In genomic region chr7:22655781-22656180, GRCh38 we compare ENCODE assay signal across 23 cellular contexts.
A peak's percentile ranks its signal among the peaks of the same experiment; 100 is the strongest.
DNase-seq lines count a peak whose midpoint lies in the region; ATAC-seq, FAIRE-seq and TF ChIP-seq lines count a peak whose summit lies in the region.
"Had no signal": no experiment of that assay in that cellular context is flagged by ENCODE, and none has a peak within 500 bp of the region (broad histone marks: within the 10 kb centered on the region; RNA-seq: fewer than 3 reads in every experiment).

No MANE protein-coding gene starts in this region.

- no peak for TF ChIP-seq EP300 in K562 (IDR thresholded peaks at IDR 0.05; ENCODE audit: low read length)

- dilution Hi-C loops in IMR-90 (cut with HindIII; ENCODE audit: low sequenced_read_pairs, unreplicated experiment): no loop called here

- BruUV-seq in IMR-90 (replicated peaks; lab: Mats Ljungman, UMichigan) (no TSS peak), K562 (replicated peaks; lab: Mats Ljungman, UMichigan) (no TSS peak)

- H3K9me3 ChIP-seq in IMR-90 (ENCODE audit: control insufficient read depth, insufficient read depth, low read length) (no peaks in the 10 kb centered on the region), K562 (replicated peaks; ENCODE audit: control insufficient read depth, insufficient read depth, low read depth, low read length) (no peaks in the 10 kb centered on the region; the same call in 1 of the 2 replicates), testis (no peaks in the 10 kb centered on the region)
- H3K9me3 ChIP-seq: A549, BE2C had no signal

- H3K4me2 ChIP-seq in IMR-90 (ENCODE audit: low read depth, low read length) (no peak overlapping the region), K562 (ENCODE audit: insufficient read depth, low read length) (no peak overlapping the region)
- H3K4me2 ChIP-seq: A549, BLaER1 had no signal

- no peak overlapping the region for H2BK20ac ChIP-seq in IMR-90 (ENCODE audit: low read depth, low read length)

- H2AFZ ChIP-seq in IMR-90 (replicated peaks; ENCODE audit: low read length, poor library complexity): no peak overlapping the region
- H2AFZ ChIP-seq in K562 (ENCODE audit: low read depth, low read length): no peak overlapping the region

- H3K14ac ChIP-seq in IMR-90 (replicated peaks; ENCODE audit: low read depth, low read length): no peak overlapping the region

- no peak overlapping the region for H2BK15ac ChIP-seq in IMR-90 (ENCODE audit: low read depth, low read length)

- H3K79me2 ChIP-seq in K562 (ENCODE audit: control insufficient read depth, insufficient read depth, low read length): peaks cover 12% of the 10 kb centered on the region; the same call in 2 of the 3 replicates

- H3K4ac ChIP-seq in IMR-90 (ENCODE audit: low read depth, low read length): 0 out of 2 replicates have a peak overlapping the region, but pooled peaks have one; percentile 30

- H3K9ac ChIP-seq in IMR-90 (ENCODE audit: low read depth, low read length) (no peak overlapping the region), K562 (ENCODE audit: insufficient read depth in 1 of 2, low read depth in 2 of 2, low read length in 2 of 2) (no peak overlapping the region)
- H3K9ac ChIP-seq: BLaER1 had no signal

- no peaks in the 10 kb centered on the region for H4K20me1 ChIP-seq in IMR-90 (ENCODE audit: insufficient read depth, low read length)
- H4K20me1 ChIP-seq in K562 (replicated peaks; ENCODE audit: control insufficient read depth, insufficient read depth, low read length): no peaks in the 10 kb centered on the region
- H4K20me1 ChIP-seq: BLaER1 had no signal

- H2BK5ac ChIP-seq in IMR-90 (ENCODE audit: low read depth, low read length, poor library complexity, severe bottlenecking): no peak overlapping the region

- FAIRE-seq in K562 (lab: Jason Lieb, UNC): no peak
- FAIRE-seq: A549, GM12878, GM12892, GM18507 had no signal

- TF ChIP-seq CTCF in IMR-90 (conservative IDR thresholded peaks at IDR 0.05; ENCODE audit: low read depth, low read length) (no peak), K562 (IDR thresholded peaks at IDR 0.05 in 2 of 3, conservative IDR thresholded peaks at IDR 0.05 in 1 of 3; ENCODE audit: insufficient read depth in 2 of 3, low read depth in 1 of 3, low read length in 3 of 3) (no peak), testis (IDR thresholded peaks at IDR 0.05) (no peak)

- no peak overlapping the region for H3K23ac ChIP-seq in IMR-90 (ENCODE audit: low read depth, low read length)

- no peak overlapping the region for H2AK9ac ChIP-seq in IMR-90 (replicated peaks; ENCODE audit: low read depth, low read length, poor library complexity)

- no peak overlapping the region; the same call in 1 of the 2 replicates for H2BK120ac ChIP-seq in IMR-90 (ENCODE audit: low read depth, low read length)

- TF ChIP-seq POLR2A in IMR-90 (IDR thresholded peaks at IDR 0.05; ENCODE audit: low read depth, low read length): no peak
- TF ChIP-seq POLR2A in K562 (conservative IDR thresholded peaks at IDR 0.05): no peak
- TF ChIP-seq POLR2A in testis (IDR thresholded peaks at IDR 0.05): no peak

- no peak overlapping the region for H4K5ac ChIP-seq in IMR-90 (ENCODE audit: low read depth, low read length)

- no peak overlapping the region for H2AK5ac ChIP-seq in IMR-90 (ENCODE audit: low read depth, low read length)

- in situ Hi-C loops in IMR-90 (cut with MboI; ENCODE audit: low sequenced_read_pairs): no loop called here
- in situ Hi-C loops in K562 (cut with MboI): no loop called here

- H3K56ac ChIP-seq in IMR-90 (ENCODE audit: extremely low read depth, insufficient read depth, low read length): no peak overlapping the region

- H3K27me3 ChIP-seq in IMR-90 (ENCODE audit: control insufficient read depth, insufficient read depth, low read length): no peaks in the 10 kb centered on the region
- no peaks in the 10 kb centered on the region for H3K27me3 ChIP-seq in K562 (ENCODE audit: control insufficient read depth in 2 of 2, insufficient read depth in 2 of 2, low read length in 2 of 2)
- H3K27me3 ChIP-seq in testis: no peaks in the 10 kb centered on the region
- H3K27me3 ChIP-seq: BE2C, BLaER1 had no signal

- intact Hi-C loops in IMR-90 (cut with micrococcal nuclease) (no loop called here), K562 (cut with micrococcal nuclease) (no loop called here), testis (cut with DNase I; ENCODE audit: low total_unique reads) (no loop called here)

- TF ChIP-seq RAD21 in IMR-90 (IDR thresholded peaks at IDR 0.05; ENCODE audit: low read length): no peak
- TF ChIP-seq RAD21 in K562 (CRISPR knock-in tag; conservative IDR thresholded peaks at IDR 0.05 in 1 of 2, IDR thresholded peaks at IDR 0.05 in 1 of 2): no peak

- no peak overlapping the region for H3K27ac ChIP-seq in IMR-90 (ENCODE audit: insufficient read depth, low read length)
- H3K27ac ChIP-seq in K562 (ENCODE audit: extremely low read depth, low read depth, low read length): no peak overlapping the region
- no peak overlapping the region for H3K27ac ChIP-seq in testis
- H3K27ac ChIP-seq: 22Rv1, A549, BLaER1 had no signal

- no peaks in the 10 kb centered on the region for H3K79me1 ChIP-seq in IMR-90 (ENCODE audit: low read depth in 1 of 2, low read length in 2 of 2)

- WGBS in IMR-90 (ENCODE audit: extremely low coverage in 2 of 2, insufficient read length in 1 of 2), 2 experiments: no CpG with 5 or more reads among the region's 4 CpGs
- 88% methylated on average over 4 of the region's 4 CpGs for WGBS in K562 (ENCODE audit: insufficient coverage, low coverage, missing lambda C conversion rate)
- WGBS in testis, 2 donors: 54 to 78% methylated on average over 4 of the region's 4 CpGs

- H3K36me3 ChIP-seq in IMR-90 (ENCODE audit: control insufficient read depth, insufficient read depth, low read length) (no peaks in the 10 kb centered on the region), K562 (ENCODE audit: control insufficient read depth, insufficient read depth, low read length) (peaks cover 55% of the 10 kb centered on the region), testis (ENCODE audit: low read depth, missing control alignments) (no peaks in the 10 kb centered on the region)
- H3K36me3 ChIP-seq: BE2C, BLaER1 had no signal

- H4K8ac ChIP-seq in IMR-90 (ENCODE audit: low read depth in 2 of 2, low read length in 2 of 2): no peak overlapping the region

- ATAC-seq in IMR-90 (ENCODE audit: low read depth) (no peak), K562 (no peak), GM21528 (IDR thresholded peaks at IDR 0.05; ENCODE audit: low FRiP score, unreplicated experiment) (no peak)
- ATAC-seq: A549, GM12878 had no signal

- CTCF ChIA-PET in IMR-90 (lab: Yijun Ruan, JAX) (no interaction called here), K562 (lab: Yijun Ruan, JAX; ENCODE audit: low intra/inter-chr PET ratio) (no interaction called here)

- DNase-seq in IMR-90 (no peak), K562 (ENCODE audit: extremely low read depth in 1 of 4, low spot score in 3 of 4) (peak in 1 of 4 experiments; percentile 28), testis (peak; percentile 30), iPS-NIHi7 (ENCODE audit: extremely low spot score) (no peak)
- DNase-seq: BE2C; C1 segment of cervical spinal cord; CD4-positive, alpha-beta memory T cell; CD4-positive, CD25-positive, alpha-beta regulatory T cell; CD8-positive, alpha-beta memory T cell; DMS 273 treated with DMSO at 0.1 percent for 48 hours; DMS153; DMS53; DMS79; DND-41; EL; GDM1 had no signal

- no peak overlapping the region for H3K18ac ChIP-seq in IMR-90 (ENCODE audit: low read depth, low read length)

- H3K4me3 ChIP-seq in IMR-90 (ENCODE audit: insufficient read depth, low read depth, low read length): no peak overlapping the region
- H3K4me3 ChIP-seq in K562: no peak overlapping the region
- H3K4me3 ChIP-seq in testis: no peak overlapping the region
- H3K4me3 ChIP-seq: A549, BLaER1, GM12878 had no signal

- POLR2A ChIA-PET in IMR-90 (lab: Charles Lee; ENCODE audit: unreplicated experiment): no interaction called here
- POLR2A ChIA-PET in K562 (lab: Yijun Ruan, JAX): interaction anchor here (1.0 to 1.2 kb wide), 2 partner anchors 11 to 71 kb away, joined by 3 read pairs; partner anchors contain the start of gene IL6

- H3K4me1 ChIP-seq in IMR-90 (ENCODE audit: control insufficient read depth, insufficient read depth, low read length): peaks cover 8% of the 10 kb centered on the region; the same call in 1 of the 2 replicates
- H3K4me1 ChIP-seq in K562 (replicated peaks in 1 of 2; ENCODE audit: control insufficient read depth in 2 of 2, insufficient read depth in 2 of 2, low read length in 2 of 2): peaks cover 0 to 14% of the 10 kb centered on the region in 2 experiments; a peak in 2 of 5 replicates
- no peaks in the 10 kb centered on the region for H3K4me1 ChIP-seq in testis
- H3K4me1 ChIP-seq: BE2C, BLaER1 had no signal

- H3K9me1 ChIP-seq in IMR-90 (ENCODE audit: insufficient read depth, low read length): peaks cover 7% of the 10 kb centered on the region; the same call in 1 of the 2 replicates
- no peaks in the 10 kb centered on the region for H3K9me1 ChIP-seq in K562 (ENCODE audit: control insufficient read depth, insufficient read depth, low read length)

- H4K91ac ChIP-seq in IMR-90 (ENCODE audit: insufficient read depth, low read depth, low read length): no peak overlapping the region; the same call in 1 of the 2 replicates

TF ChIP-seq in IMR-90, 13 proteins besides CTCF, POLR2A, EP300 and RAD21:
- TF ChIP-seq CHD1 (IDR thresholded peaks at IDR 0.05; ENCODE audit: low read depth, low read length) (no peak), USF2 (IDR thresholded peaks at IDR 0.05; ENCODE audit: low read depth, low read length) (peak; percentile 63), FOS (IDR thresholded peaks at IDR 0.05; ENCODE audit: low read depth, low read length) (no peak)

TF ChIP-seq in K562, 482 proteins besides CTCF, POLR2A, EP300 and RAD21 (continues in another document):
- no peak for TF ChIP-seq NCOR1 (IDR thresholded peaks at IDR 0.05)
- peak; percentile 51; the same call in 1 of the 2 replicates for TF ChIP-seq RAD51 (IDR thresholded peaks at IDR 0.05; ENCODE audit: borderline replicate concordance, low read depth)
- TF ChIP-seq NFYB (IDR thresholded peaks at IDR 0.05; ENCODE audit: extremely low read depth, insufficient read length): peak; percentile 59
- TF ChIP-seq USF2 (CRISPR knock-in tag; IDR thresholded peaks at IDR 0.05): peak; percentile 77
- peak; percentile 35 for TF ChIP-seq RBM25 (IDR thresholded peaks at IDR 0.05; ENCODE audit: low read depth, low read length, severe bottlenecking)
- no peak for TF ChIP-seq ETV6 (IDR thresholded peaks at IDR 0.05; ENCODE audit: borderline replicate concordance in 1 of 2, low read depth in 2 of 2, low read length in 1 of 2)
- no peak for TF ChIP-seq ETV6 (CRISPR knock-in tag; IDR thresholded peaks at IDR 0.05; ENCODE audit: borderline replicate concordance)
